18 cellular contexts compared by ENCODE assay signal in genomic region chr2:83370419-83370762, GRCh38.
A peak's percentile ranks its signal among the peaks of the same experiment; 100 is the strongest.
DNase-seq lines count a peak whose midpoint lies in the region; ATAC-seq and TF ChIP-seq lines count a peak whose summit lies in the region.
"Had no signal": no experiment of that assay in that cellular context is flagged by ENCODE, and none has a peak within 500 bp of the region (broad histone marks: within the 10 kb centered on the region; RNA-seq: fewer than 3 reads in every experiment).

No MANE protein-coding gene starts in this region.

- no peaks in the 10 kb centered on the region for H3K9me3 ChIP-seq in OCI-LY3 (ENCODE audit: insufficient read depth, low read length)
- no peaks in the 10 kb centered on the region for H3K9me3 ChIP-seq in skeletal muscle satellite cell (replicated peaks; ENCODE audit: low read length)
- H3K9me3 ChIP-seq: BE2C, Caco-2 had no signal

- in situ Hi-C loops in G401 (cut with HindIII; ENCODE audit: low sequenced_read_pairs) = no loop called here

- H3K4me1 ChIP-seq in OCI-LY3 (ENCODE audit: low read length) (no peaks in the 10 kb centered on the region), skeletal muscle satellite cell (ENCODE audit: control insufficient read depth, insufficient read depth, low read length) (peaks cover 34% of the 10 kb centered on the region)
- H3K4me1 ChIP-seq: BE2C, Caco-2 had no signal

- H3K4me3 ChIP-seq in OCI-LY3 (ENCODE audit: low read length) = no peak overlapping the region
- H3K4me3 ChIP-seq in skeletal muscle satellite cell (ENCODE audit: low read length) = no peak overlapping the region

- peaks cover 4% of the 10 kb centered on the region for H3K9me3 Mint-ChIP-seq in activated T-cell treated with anti-CD3 and anti-CD28 coated beads, Interleukin-2, amount 50 U/mL, for 4 hours

- H3K27me3 ChIP-seq in OCI-LY3 (ENCODE audit: low read depth, low read length) (no peaks in the 10 kb centered on the region), skeletal muscle satellite cell (ENCODE audit: control insufficient read depth, insufficient read depth, low read length) (no peaks in the 10 kb centered on the region)
- H3K27me3 ChIP-seq: BE2C had no signal

- no peak overlapping the region for H3K4me3 Mint-ChIP-seq in activated T-cell treated with anti-CD3 and anti-CD28 coated beads, Interleukin-2, amount 50 U/mL, for 4 hours
- H3K4me3 Mint-ChIP-seq: CD4-positive, CD25-positive, alpha-beta regulatory T cell; HFFc6; IgD-negative memory B cell had no signal

- H3K36me3 ChIP-seq in OCI-LY3 (replicated peaks; ENCODE audit: low read depth, low read length) (no peaks in the 10 kb centered on the region), skeletal muscle satellite cell (ENCODE audit: insufficient read depth, low read length) (no peaks in the 10 kb centered on the region)
- H3K36me3 ChIP-seq: BE2C had no signal

- no peaks in the 10 kb centered on the region for H3K79me2 ChIP-seq in OCI-LY3 (ENCODE audit: low read length)

- DNase-seq in LHCN-M2 (ENCODE audit: low read depth) (peak; percentile 77), myocyte (ENCODE audit: low read depth) (peak; percentile 83), NCI-H69 (lab: John Stamatoyannopoulos, UW) (no peak), G401 (ENCODE audit: low spot score) (no peak)
- DNase-seq in activated T-cell treated with anti-CD3 and anti-CD28 coated beads, Interleukin-2, amount 50 U/mL, for 4 hours = no peak
- DNase-seq: ACHN; BE2C; C1 segment of cervical spinal cord; Caco-2; CD4-positive, CD25-positive, alpha-beta regulatory T cell; GDM1; GOT3; H7; HFFc6 had no signal

- H3K27ac ChIP-seq in OCI-LY3 (ENCODE audit: low read length) = no peak overlapping the region

- no peaks in the 10 kb centered on the region for H3K27me3 Mint-ChIP-seq in activated T-cell treated with anti-CD3 and anti-CD28 coated beads, Interleukin-2, amount 50 U/mL, for 4 hours (ENCODE audit: low read depth)
- H3K27me3 Mint-ChIP-seq: CD4-positive, CD25-positive, alpha-beta regulatory T cell; IgD-negative memory B cell had no signal

- H2AFZ ChIP-seq in OCI-LY3 (ENCODE audit: low read depth, low read length) = 0 out of 2 replicates have a peak overlapping the region, but pooled peaks have one; percentile 43

- H3K4me1 Mint-ChIP-seq in activated T-cell treated with anti-CD3 and anti-CD28 coated beads, Interleukin-2, amount 50 U/mL, for 4 hours (ENCODE audit: low read depth) = no peaks in the 10 kb centered on the region
- H3K4me1 Mint-ChIP-seq: CD4-positive, CD25-positive, alpha-beta regulatory T cell; IgD-negative memory B cell had no signal

- no peak for ATAC-seq in activated T-cell treated with anti-CD3 and anti-CD28 coated beads, Interleukin-2, amount 50 U/mL, for 4 hours
- ATAC-seq: HCT116 had no signal

- no peaks in the 10 kb centered on the region for H4K20me1 ChIP-seq in OCI-LY3 (ENCODE audit: insufficient read depth, low read length)

- TF ChIP-seq CTCF in OCI-LY3 (IDR thresholded peaks at IDR 0.05; ENCODE audit: low read depth, low read length) = no peak

- H3K36me3 Mint-ChIP-seq in activated T-cell treated with anti-CD3 and anti-CD28 coated beads, Interleukin-2, amount 50 U/mL, for 4 hours (ENCODE audit: insufficient read depth) = no peaks in the 10 kb centered on the region
- H3K36me3 Mint-ChIP-seq: CD4-positive, CD25-positive, alpha-beta regulatory T cell; IgD-negative memory B cell had no signal

- H3K4me2 ChIP-seq in OCI-LY3 (ENCODE audit: low read length) = no peak overlapping the region
- H3K4me2 ChIP-seq in skeletal muscle satellite cell (ENCODE audit: low read length) = no peak overlapping the region

- H3K9ac ChIP-seq in OCI-LY3 (ENCODE audit: low read length) = no peak overlapping the region
- H3K9ac ChIP-seq in skeletal muscle satellite cell (ENCODE audit: low read depth, low read length) = peak overlapping the region; percentile 74

Comparison
In these comparisons a context has a peak if more than half of its experiments do, and no peak if none do; other contexts are left out.
1. DNase-seq: peak in LHCN-M2 (single experiment) and myocyte (single experiment); none in NCI-H69 (single experiment), activated T-cell treated with anti-CD3 and anti-CD28 coated beads, Interleukin-2, amount 50 U/mL, for 4 hours (single experiment) and G401 (single experiment).